In the genomic region with DNA sequence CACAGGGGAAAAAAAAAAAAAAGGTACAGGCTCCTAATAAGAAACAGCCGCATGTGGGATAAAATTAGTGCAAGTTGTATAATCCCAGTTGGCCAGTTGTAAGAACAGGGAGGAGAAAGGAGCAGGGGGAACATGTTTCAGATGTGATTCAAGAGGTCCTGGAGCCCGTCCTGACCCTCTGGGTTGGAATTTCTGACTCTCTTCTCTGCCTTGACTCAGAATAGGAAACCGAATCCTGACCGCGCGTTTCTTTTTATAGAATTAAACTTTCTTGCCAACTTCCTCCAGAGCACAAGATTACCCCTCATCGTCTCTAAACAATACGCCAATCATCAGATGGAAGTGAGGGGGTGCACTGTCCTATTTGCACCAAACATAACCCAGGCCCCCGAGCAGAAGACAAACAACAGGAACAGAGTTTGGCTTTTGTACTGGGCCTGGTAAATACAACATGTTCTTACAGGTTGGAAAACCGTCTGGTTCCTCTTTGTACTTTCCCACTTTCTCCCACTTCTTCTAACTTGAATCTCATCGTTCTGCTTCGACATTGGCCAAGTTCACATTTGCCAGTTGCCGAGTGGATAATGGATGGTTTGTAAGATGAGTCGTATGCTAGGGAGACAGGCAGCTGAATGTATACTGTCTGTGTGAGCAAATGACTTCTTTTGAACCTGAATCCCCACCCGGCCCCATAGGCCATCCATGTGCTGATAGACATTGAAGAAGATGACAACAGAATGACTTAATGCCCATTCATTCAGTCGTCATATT, we compare ENCODE assay signal across 8 cellular contexts. TPM values are rescaled to one million over a fixed set of nuclear protein-coding genes. Genes with fewer than 3 reads are reported as not detected.
DNase-seq lines count a peak whose midpoint lies in the region; ATAC-seq and TF ChIP-seq lines count a peak whose summit lies in the region.

No MANE protein-coding gene starts in this region.

- H3K27ac Mint-ChIP-seq in naive thymus-derived CD4-positive, alpha-beta T cell: peak overlapping the region in 8 of 9 donors; percentile 14 to 69 (median 55)

- CTCF ChIA-PET in naive thymus-derived CD4-positive, alpha-beta T cell (lab: Charles Lee): no interaction called here

- POLR2A ChIA-PET in naive thymus-derived CD4-positive, alpha-beta T cell (lab: Charles Lee): no interaction called here

- peaks cover 0 to 17% (median 4%) of the 10 kb centered on the region in 5 donors for H3K36me3 Mint-ChIP-seq in naive thymus-derived CD4-positive, alpha-beta T cell

- H3K9me3 Mint-ChIP-seq in naive thymus-derived CD4-positive, alpha-beta T cell: peaks cover 0 to 4% (median 0%) of the 10 kb centered on the region in 11 donors

- H3K9me3 ChIP-seq in Peyer's patch: no peaks in the 10 kb centered on the region
- H3K9me3 ChIP-seq in naive thymus-derived CD4-positive, alpha-beta T cell (ENCODE audit: control insufficient read depth in 2 of 3, low read length in 3 of 3): no peaks in the 10 kb centered on the region
- no peaks in the 10 kb centered on the region for H3K9me3 ChIP-seq in aorta (ENCODE audit: control insufficient read depth, low read length)

- H3K4me3 ChIP-seq in Peyer's patch: no peak overlapping the region
- H3K4me3 ChIP-seq in choroid plexus epithelial cell (ENCODE audit: low read depth, low read length): no peak overlapping the region
- no peak overlapping the region for H3K4me3 ChIP-seq in naive thymus-derived CD4-positive, alpha-beta T cell (ENCODE audit: low read length)
- peak overlapping the region in 1 of 2 donors; percentile 73 for H3K4me3 ChIP-seq in aorta (ENCODE audit: low read length in 2 of 2)

- TF ChIP-seq POLR2A in Peyer's patch (IDR thresholded peaks at IDR 0.05): no peak

- H3K27me3 ChIP-seq in Peyer's patch (no peaks in the 10 kb centered on the region), aorta (ENCODE audit: control insufficient read depth in 1 of 2, insufficient read depth in 2 of 2, low read length in 1 of 2) (no peaks in the 10 kb centered on the region)
- no peaks in the 10 kb centered on the region for H3K27me3 ChIP-seq in naive thymus-derived CD4-positive, alpha-beta T cell (ENCODE audit: control insufficient read depth in 2 of 2, insufficient read depth in 2 of 2, low read length in 2 of 2)

- H3K27ac ChIP-seq in Peyer's patch (peak overlapping the region; percentile 20 to 77 (median 46)), aorta (ENCODE audit: low read depth in 1 of 2, low read length in 2 of 2) (peak overlapping the region; percentile 91 to 98)
- H3K27ac ChIP-seq in naive thymus-derived CD4-positive, alpha-beta T cell (ENCODE audit: low read depth, low read length): no peak overlapping the region

- H3K4me3 Mint-ChIP-seq in naive thymus-derived CD4-positive, alpha-beta T cell: peak overlapping the region; percentile 50 to 74 (median 66)

- TF ChIP-seq CTCF in Peyer's patch (IDR thresholded peaks at IDR 0.05) (no peak), choroid plexus epithelial cell (conservative IDR thresholded peaks at IDR 0.05; ENCODE audit: low read depth, low read length) (no peak)

- H3K4me1 Mint-ChIP-seq in naive thymus-derived CD4-positive, alpha-beta T cell: peaks cover 12 to 45% (median 38%) of the 10 kb centered on the region in 7 donors

- 2 to 4% methylated on average over 16 of the region's 16 CpGs for WGBS in aorta, 2 donors

- H3K36me3 ChIP-seq in Peyer's patch: no peaks in the 10 kb centered on the region
- no peaks in the 10 kb centered on the region for H3K36me3 ChIP-seq in naive thymus-derived CD4-positive, alpha-beta T cell (ENCODE audit: control insufficient read depth in 2 of 3, insufficient read depth in 3 of 3, low read length in 3 of 3)
- H3K36me3 ChIP-seq in aorta (ENCODE audit: control insufficient read depth in 1 of 2, insufficient read depth in 2 of 2, low read length in 1 of 2): no peaks in the 10 kb centered on the region

- ATAC-seq in naive thymus-derived CD4-positive, alpha-beta T cell: peak; percentile 41
- ATAC-seq in aorta (ENCODE audit: low FRiP score): peak; percentile 93
- no peak for ATAC-seq in GM21515 (IDR thresholded peaks at IDR 0.05; ENCODE audit: unreplicated experiment)
- ATAC-seq in HG03571 (IDR thresholded peaks at IDR 0.05; ENCODE audit: unreplicated experiment): no peak

- H3K27me3 Mint-ChIP-seq in naive thymus-derived CD4-positive, alpha-beta T cell: no peaks in the 10 kb centered on the region

- H3K4me1 ChIP-seq in Peyer's patch: peaks cover 0 to 15% (median 5%) of the 10 kb centered on the region in 4 donors
- H3K4me1 ChIP-seq in naive thymus-derived CD4-positive, alpha-beta T cell (ENCODE audit: control insufficient read depth in 2 of 2, insufficient read depth in 2 of 2, low read length in 2 of 2): peaks cover 0 to 15% of the 10 kb centered on the region in 2 donors
- peaks cover 0 to 7% of the 10 kb centered on the region in 2 donors for H3K4me1 ChIP-seq in aorta (ENCODE audit: control insufficient read depth in 1 of 2, insufficient read depth in 2 of 2, low read length in 2 of 2)

- DNase-seq in GDM1 (lab: John Stamatoyannopoulos, UW) (peak; percentile 66), Peyer's patch (peak in 1 of 3 donors; percentile 63), choroid plexus epithelial cell (ENCODE audit: low read depth) (peak; percentile 89), aorta (peak in 1 of 2 donors; percentile 86), iPS-NIHi7 (ENCODE audit: extremely low spot score) (no peak)
- peak in 3 of 9 donors; percentile 7 to 34 (median 19) for DNase-seq in naive thymus-derived CD4-positive, alpha-beta T cell

- intact Hi-C loops in naive thymus-derived CD4-positive, alpha-beta T cell (cut with micrococcal nuclease): loop anchor here (5.0 kb wide), 1 partner anchor 37 kb away; no protein-coding TSS in a partner anchor
- intact Hi-C loops in aorta (cut with DNase I): loop anchor here (2.0 to 5.0 kb wide), 4 partner anchors 39 to 112 kb away; partner anchors contain the start of gene MED13L (in 1 of the 2)

RNA-seq across cellular contexts. Expression of gene MED13L, which starts 42.5 kb away (rescaled TPM):
- total RNA-seq in Peyer's patch (100 to 1,000 TPM; 127 to 181 (median 145) TPM), aorta (100 to 1,000 TPM; 198 to 215 TPM)
- 100 to 1,000 TPM in 4 of 5 experiments, 10 to 100 TPM in 1; 94.0 to 283 (median 180) TPM for total RNA-seq in naive thymus-derived CD4-positive, alpha-beta T cell
- polyA plus RNA-seq in naive thymus-derived CD4-positive, alpha-beta T cell: 10 to 100 TPM in 1 of 2 donors, 1 to 10 TPM in 1; 8.3 to 12.9 TPM
- 10 to 100 TPM; 16.7 to 30.1 TPM for polyA plus RNA-seq in aorta

Comparison
In these comparisons a context has a peak if more than half of its experiments do, and no peak if none do; other contexts are left out.
1. ATAC-seq: peak in naive thymus-derived CD4-positive, alpha-beta T cell (single experiment) and aorta (single experiment); none in GM21515 (single experiment) and HG03571 (single experiment).